ENCODE assay signal across 22 cellular contexts in the genomic region with DNA sequence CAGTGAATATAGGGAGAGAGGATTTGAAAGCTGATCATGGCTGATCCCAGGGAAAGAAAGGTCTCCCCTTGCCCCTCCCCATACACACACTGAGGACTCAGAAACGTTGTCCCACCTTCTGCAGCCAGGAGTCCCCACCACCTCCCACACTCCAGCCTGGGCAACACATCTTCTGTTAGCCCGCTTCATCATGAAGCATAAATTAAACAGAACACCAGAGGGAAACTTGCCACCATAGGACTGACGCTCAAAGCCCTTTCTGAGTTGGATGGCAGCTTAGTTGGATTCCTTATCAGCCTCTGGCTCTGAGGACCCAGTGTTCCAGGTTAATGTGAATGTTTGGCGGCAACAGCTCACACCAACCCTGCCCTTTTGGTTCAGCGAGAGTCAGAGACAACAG. TPM values are rescaled to one million over a fixed set of nuclear protein-coding genes. Genes with fewer than 3 reads are reported as not detected.
DNase-seq lines count a peak whose midpoint lies in the region; ATAC-seq and TF ChIP-seq lines count a peak whose summit lies in the region.
"Had no signal": no experiment of that assay in that cellular context is flagged by ENCODE, and none has a peak within 500 bp of the region (broad histone marks: within the 10 kb centered on the region; RNA-seq: fewer than 3 reads in every experiment).

No MANE protein-coding gene starts in this region.

- no peaks in the 10 kb centered on the region for H3K9me3 ChIP-seq in WERI-Rb-1 (ENCODE audit: severe bottlenecking)
- no peaks in the 10 kb centered on the region for H3K9me3 ChIP-seq in body of pancreas
- H3K9me3 ChIP-seq: colonic mucosa, Peyer's patch had no signal

- H3K4me1 Mint-ChIP-seq in activated naive CD8-positive, alpha-beta T cell (ENCODE audit: low read depth), result no peaks in the 10 kb centered on the region
- H3K4me1 Mint-ChIP-seq in activated naive CD8-positive, alpha-beta T cell treated with anti-CD3 and anti-CD28 coated beads, Interleukin-2, amount 50 U/mL, for 24 hours, result peaks cover 2% of the 10 kb centered on the region
- peaks cover 8% of the 10 kb centered on the region for H3K4me1 Mint-ChIP-seq in stimulated activated effector memory CD8-positive, alpha-beta T cell treated with anti-CD3 and anti-CD28 coated beads, Interleukin-12 subunit alpha, Interleukin-12 subunit beta, amount 100 ng/mL, for 72 hours

- ATAC-seq in activated naive CD8-positive, alpha-beta T cell treated with anti-CD3 and anti-CD28 coated beads, Interleukin-2, amount 50 U/mL, for 24 hours, result no peak
- ATAC-seq in Right ventricle myocardium superior (ENCODE audit: poor library complexity) (peak; percentile 73), body of pancreas (no peak)
- ATAC-seq in stimulated activated effector memory CD8-positive, alpha-beta T cell treated with anti-CD3 and anti-CD28 coated beads, Interleukin-12 subunit alpha, Interleukin-12 subunit beta, amount 100 ng/mL, for 72 hours, result no peak
- ATAC-seq: SK-N-SH treated with all-trans-retinoic acid at 6 μM for 48 hours had no signal

- peaks cover 8% of the 10 kb centered on the region for H3K4me1 ChIP-seq in body of pancreas
- H3K4me1 ChIP-seq: colonic mucosa, Peyer's patch had no signal

- no peak overlapping the region for H3K4me3 ChIP-seq in WERI-Rb-1 (ENCODE audit: low read depth, low read length)
- H3K4me3 ChIP-seq in body of pancreas, result no peak overlapping the region
- H3K4me3 ChIP-seq: colonic mucosa, Peyer's patch had no signal

- no peaks in the 10 kb centered on the region for H3K27me3 Mint-ChIP-seq in activated naive CD8-positive, alpha-beta T cell
- no peaks in the 10 kb centered on the region for H3K27me3 Mint-ChIP-seq in activated naive CD8-positive, alpha-beta T cell treated with anti-CD3 and anti-CD28 coated beads, Interleukin-2, amount 50 U/mL, for 24 hours
- H3K27me3 Mint-ChIP-seq: CD4-positive, CD25-positive, alpha-beta regulatory T cell; naive B cell had no signal

- no peak overlapping the region for H3K4me3 Mint-ChIP-seq in activated naive CD8-positive, alpha-beta T cell
- H3K4me3 Mint-ChIP-seq in activated naive CD8-positive, alpha-beta T cell treated with anti-CD3 and anti-CD28 coated beads, Interleukin-2, amount 50 U/mL, for 24 hours, result no peak overlapping the region
- no peak overlapping the region for H3K4me3 Mint-ChIP-seq in stimulated activated effector memory CD8-positive, alpha-beta T cell treated with anti-CD3 and anti-CD28 coated beads, Interleukin-12 subunit alpha, Interleukin-12 subunit beta, amount 100 ng/mL, for 72 hours
- H3K4me3 Mint-ChIP-seq: CD4-positive, CD25-positive, alpha-beta regulatory T cell; naive B cell had no signal

- intact Hi-C loops in Right ventricle myocardium superior (cut with DNase I), result no loop called here
- intact Hi-C loops in body of pancreas (cut with DNase I), result no loop called here

- no peak for DNase-seq in activated naive CD8-positive, alpha-beta T cell treated with anti-CD3 and anti-CD28 coated beads, Interleukin-2, amount 50 U/mL, for 24 hours
- DNase-seq in WERI-Rb-1 (peak; percentile 48), Right ventricle myocardium superior (no peak), islet precursor cell (no peak), body of pancreas (no peak), SHP77 treated with DMSO at 0.1 percent for 48 hours (lab: John Stamatoyannopoulos, UW) (no peak)
- DNase-seq in stimulated activated effector memory CD8-positive, alpha-beta T cell treated with anti-CD3 and anti-CD28 coated beads, Interleukin-12 subunit alpha, Interleukin-12 subunit beta, amount 100 ng/mL, for 72 hours (ENCODE audit: low spot score in 2 of 2), result no peak
- DNase-seq: activated CD4-positive, alpha-beta T cell treated with anti-CD3 and anti-CD28 coated beads for 48 hours; activated effector memory CD4-positive, alpha-beta T cell treated with Interleukin-2 at 50 U/mL for 16 hours; anterior cingulate cortex; CD4-positive, CD25-positive, alpha-beta regulatory T cell; colonic mucosa; DMS79; HCEC 1CT; IMR-90; naive B cell; NCI-H187 treated with DMSO at 0.1 percent for 48 hours; NCI-H345; T1000 had no signal

- no peaks in the 10 kb centered on the region for H3K27me3 ChIP-seq in WERI-Rb-1 (ENCODE audit: insufficient read depth, low read depth, severe bottlenecking)
- no peaks in the 10 kb centered on the region for H3K27me3 ChIP-seq in body of pancreas
- H3K27me3 ChIP-seq: colonic mucosa, Peyer's patch had no signal

- TF ChIP-seq CTCF in WERI-Rb-1 (IDR thresholded peaks at IDR 0.05; ENCODE audit: low read depth, low read length) (peak; percentile 55), body of pancreas (IDR thresholded peaks at IDR 0.05) (no peak)

- H3K36me3 Mint-ChIP-seq in activated naive CD8-positive, alpha-beta T cell, result peaks cover 8% of the 10 kb centered on the region
- peaks cover 20% of the 10 kb centered on the region for H3K36me3 Mint-ChIP-seq in activated naive CD8-positive, alpha-beta T cell treated with anti-CD3 and anti-CD28 coated beads, Interleukin-2, amount 50 U/mL, for 24 hours (ENCODE audit: low read depth)
- peaks cover 82% of the 10 kb centered on the region for H3K36me3 Mint-ChIP-seq in stimulated activated effector memory CD8-positive, alpha-beta T cell treated with anti-CD3 and anti-CD28 coated beads, Interleukin-12 subunit alpha, Interleukin-12 subunit beta, amount 100 ng/mL, for 72 hours

- no peak overlapping the region for H3K27ac ChIP-seq in WERI-Rb-1
- H3K27ac ChIP-seq in body of pancreas, result no peak overlapping the region
- H3K27ac ChIP-seq: colonic mucosa, Peyer's patch had no signal

- peak overlapping the region; percentile 61 for H3K27ac Mint-ChIP-seq in activated naive CD8-positive, alpha-beta T cell
- no peak overlapping the region for H3K27ac Mint-ChIP-seq in activated naive CD8-positive, alpha-beta T cell treated with anti-CD3 and anti-CD28 coated beads, Interleukin-2, amount 50 U/mL, for 24 hours
- peak overlapping the region; percentile 12 for H3K27ac Mint-ChIP-seq in stimulated activated effector memory CD8-positive, alpha-beta T cell treated with anti-CD3 and anti-CD28 coated beads, Interleukin-12 subunit alpha, Interleukin-12 subunit beta, amount 100 ng/mL, for 72 hours

- no peak for TF ChIP-seq POLR2A in body of pancreas (IDR thresholded peaks at IDR 0.05)

- H3K36me3 ChIP-seq in WERI-Rb-1 (peaks cover under 1% of the 10 kb centered on the region), body of pancreas (replicated peaks in 1 of 2; ENCODE audit: insufficient read depth in 1 of 2, low read depth in 2 of 2) (peaks cover 0 to 4% of the 10 kb centered on the region in 2 donors)

- no peaks in the 10 kb centered on the region for H3K9me3 Mint-ChIP-seq in activated naive CD8-positive, alpha-beta T cell (ENCODE audit: low read depth)
- H3K9me3 Mint-ChIP-seq in activated naive CD8-positive, alpha-beta T cell treated with anti-CD3 and anti-CD28 coated beads, Interleukin-2, amount 50 U/mL, for 24 hours, result no peaks in the 10 kb centered on the region
- H3K9me3 Mint-ChIP-seq in stimulated activated effector memory CD8-positive, alpha-beta T cell treated with anti-CD3 and anti-CD28 coated beads, Interleukin-12 subunit alpha, Interleukin-12 subunit beta, amount 100 ng/mL, for 72 hours, result no peaks in the 10 kb centered on the region
- H3K9me3 Mint-ChIP-seq: CD4-positive, CD25-positive, alpha-beta regulatory T cell; naive B cell had no signal

- WGBS in body of pancreas, 2 donors, result 77 to 82% methylated on average over 5 of the region's 5 CpGs

RNA-seq across cellular contexts. Expression of gene ARHGAP27, which starts 33.9 kb away (rescaled TPM):
- total RNA-seq in Right ventricle myocardium superior (30.4 TPM), body of pancreas (10 to 100 TPM; 12.7 to 35.3 TPM)
